In the genomic region with DNA sequence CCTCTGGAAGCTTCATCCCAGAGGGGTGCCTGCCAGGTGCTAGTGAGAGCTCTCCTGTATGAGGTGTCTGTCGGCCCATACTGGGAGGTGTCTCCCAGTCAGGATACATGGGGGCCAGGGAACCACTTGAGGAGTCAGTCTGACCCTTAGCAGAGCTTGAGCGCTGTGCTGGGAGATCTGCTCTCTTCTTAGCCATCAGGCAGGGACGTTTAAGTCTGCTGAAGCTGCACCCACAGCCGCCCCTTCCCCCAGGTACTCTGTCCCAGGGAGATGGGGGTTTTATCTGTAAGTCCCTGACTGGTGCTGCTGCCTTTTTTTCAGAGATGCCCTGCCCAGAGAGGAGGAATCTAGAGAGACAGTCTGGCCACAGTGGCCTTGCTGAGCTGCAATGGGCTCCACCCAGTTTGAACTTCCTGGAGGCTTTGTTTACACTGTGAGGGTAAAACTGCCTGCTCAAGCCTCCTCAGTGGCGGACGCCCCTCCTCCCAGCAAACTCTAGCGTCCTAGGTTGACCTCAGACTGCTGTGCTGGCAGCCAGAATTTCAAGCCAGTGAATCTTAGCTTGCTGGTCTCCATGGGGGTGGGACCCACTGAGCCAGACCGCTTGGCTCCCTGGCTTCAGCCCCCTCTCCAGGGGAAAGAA, we compare ENCODE assay signal across 8 cellular contexts.
DNase-seq lines count a peak whose midpoint lies in the region; ATAC-seq and TF ChIP-seq lines count a peak whose summit lies in the region.
"Not testable (repeated sequence)": the region's sequence is repeated elsewhere in the genome, so short reads cannot be mapped to it uniquely, and the experiment has no call there.

No MANE protein-coding gene starts in this region.

- peaks cover 14% of the 10 kb centered on the region for H3K9me3 Mint-ChIP-seq in activated CD4-positive, alpha-beta T cell treated with anti-CD3 and anti-CD28 coated beads, Interleukin-2, amount 10 ng/mL, durations not matched to agents 7 days and 5 days
- not testable (repeated sequence) for H3K9me3 Mint-ChIP-seq in activated naive CD8-positive, alpha-beta T cell treated with anti-CD3 and anti-CD28 coated beads, Interleukin-2, amount 10 ng/mL, durations not matched to agents 7 days and 5 days; natural killer cell treated with Interleukin-12 subunit alpha and Interleukin-12 subunit beta and Interleukin-15 and Interleukin-18, amount 100 ng/mL, for 72 hours

- H3K4me1 ChIP-seq in DND-41 (ENCODE audit: insufficient read depth, low read length) = peaks cover 14% of the 10 kb centered on the region
- H3K4me1 ChIP-seq in hepatocyte (ENCODE audit: insufficient read depth) = not testable (repeated sequence)

- H3K4me3 ChIP-seq in DND-41 (ENCODE audit: low read depth in 1 of 2, low read length in 2 of 2); hepatocyte: not testable (repeated sequence)

- H3K36me3 ChIP-seq in DND-41 (ENCODE audit: insufficient read depth, low read length); hepatocyte (replicated peaks; ENCODE audit: insufficient read depth, low read depth): not testable (repeated sequence)

- WGBS in hepatocyte (ENCODE audit: low lambda C conversion rate, missing lambda C conversion rate) = 51% methylated on average over 8 of the region's 8 CpGs

- CTCF ChIA-PET in activated CD4-positive, alpha-beta T cell treated with anti-CD3 and anti-CD28 coated beads, Interleukin-2, amount 10 ng/mL, durations not matched to agents 7 days and 5 days (lab: Charles Lee) = interaction anchor here (0.5 to 1.0 kb wide), 2 partner anchors 77 to 92 kb away, joined by 3 read pairs; no protein-coding TSS in a partner anchor

- POLR2A ChIA-PET in activated CD4-positive, alpha-beta T cell treated with anti-CD3 and anti-CD28 coated beads, Interleukin-2, amount 10 ng/mL, durations not matched to agents 7 days and 5 days (lab: Charles Lee) = not testable (repeated sequence)
- POLR2A ChIA-PET in activated naive CD8-positive, alpha-beta T cell treated with anti-CD3 and anti-CD28 coated beads, Interleukin-2, amount 10 ng/mL, durations not matched to agents 7 days and 5 days (lab: Charles Lee) = interaction anchor here (0.7 to 1.5 kb wide), 4 partner anchors 8 to 94 kb away, joined by 3 to 7 read pairs (median 6); a partner anchor contains a TSS

- ATAC-seq in DND-41 (ENCODE audit: insufficient read depth, low read depth) = peak; percentile 74
- ATAC-seq in activated naive CD8-positive, alpha-beta T cell treated with anti-CD3 and anti-CD28 coated beads, Interleukin-2, amount 10 ng/mL, durations not matched to agents 7 days and 5 days (ENCODE audit: low read depth) = peak; percentile 81
- ATAC-seq in natural killer cell treated with Interleukin-12 subunit alpha and Interleukin-12 subunit beta and Interleukin-15 and Interleukin-18, amount 100 ng/mL, for 72 hours = peak; percentile 68 to 69
- not testable (repeated sequence) for ATAC-seq in stimulated activated naive CD8-positive, alpha-beta T cell treated with anti-CD3 and anti-CD28 coated beads, Interleukin-15, Interleukin-2, amounts not matched to agents 100 U/mL and 50 U/mL, for 24 hours

- H2AFZ ChIP-seq in DND-41 (ENCODE audit: low read depth, low read length); hepatocyte: not testable (repeated sequence)

- H3K4me3 Mint-ChIP-seq in activated CD4-positive, alpha-beta T cell treated with anti-CD3 and anti-CD28 coated beads, Interleukin-2, amount 10 ng/mL, durations not matched to agents 7 days and 5 days; activated naive CD8-positive, alpha-beta T cell treated with anti-CD3 and anti-CD28 coated beads, Interleukin-2, amount 10 ng/mL, durations not matched to agents 7 days and 5 days; natural killer cell treated with Interleukin-12 subunit alpha and Interleukin-12 subunit beta and Interleukin-15 and Interleukin-18, amount 100 ng/mL, for 72 hours: not testable (repeated sequence)

- H3K27me3 ChIP-seq in DND-41 (ENCODE audit: insufficient read depth, low read length, poor library complexity); hepatocyte: not testable (repeated sequence)

- H3K4me2 ChIP-seq in DND-41 (ENCODE audit: insufficient read depth, low read length); hepatocyte: not testable (repeated sequence)

- H3K27ac ChIP-seq in DND-41 (ENCODE audit: low read length) = peak overlapping the region; percentile 44; the same call in 1 of the 2 replicates
- H3K27ac ChIP-seq in hepatocyte = not testable (repeated sequence)

- not testable (repeated sequence) for H4K20me1 ChIP-seq in DND-41 (ENCODE audit: insufficient read depth, low read length); hepatocyte (ENCODE audit: insufficient read depth, poor library complexity, severe bottlenecking)

- H3K9ac ChIP-seq in DND-41 (ENCODE audit: low read depth, low read length) = not testable (repeated sequence)

- TF ChIP-seq CTCF in DND-41 (IDR thresholded peaks at IDR 0.05; ENCODE audit: borderline replicate concordance, extremely low read depth, low read length, poor library complexity, severe bottlenecking); hepatocyte (IDR thresholded peaks at IDR 0.05; ENCODE audit: poor library complexity): not testable (repeated sequence)

- H3K79me2 ChIP-seq in DND-41 (ENCODE audit: insufficient read depth, low read length); hepatocyte: not testable (repeated sequence)

- not testable (repeated sequence) for H3K9me2 ChIP-seq in hepatocyte (replicated peaks; ENCODE audit: insufficient read depth)

- not testable (repeated sequence) for H3K27me3 Mint-ChIP-seq in activated CD4-positive, alpha-beta T cell treated with anti-CD3 and anti-CD28 coated beads, Interleukin-2, amount 10 ng/mL, durations not matched to agents 7 days and 5 days; activated naive CD8-positive, alpha-beta T cell treated with anti-CD3 and anti-CD28 coated beads, Interleukin-2, amount 10 ng/mL, durations not matched to agents 7 days and 5 days; natural killer cell treated with Interleukin-12 subunit alpha and Interleukin-12 subunit beta and Interleukin-15 and Interleukin-18, amount 100 ng/mL, for 72 hours

- DNase-seq in DND-41 (peak; percentile 44), NCI-H146 (lab: John Stamatoyannopoulos, UW) (peak; percentile 25), SHP77 (lab: John Stamatoyannopoulos, UW) (peak; percentile 27 to 45), hepatocyte (ENCODE audit: low spot score) (peak; percentile 77)
- peak; percentile 45 for DNase-seq in activated CD4-positive, alpha-beta T cell treated with anti-CD3 and anti-CD28 coated beads, Interleukin-2, amount 10 ng/mL, durations not matched to agents 7 days and 5 days
- peak; percentile 50 for DNase-seq in activated naive CD8-positive, alpha-beta T cell treated with anti-CD3 and anti-CD28 coated beads, Interleukin-2, amount 10 ng/mL, durations not matched to agents 7 days and 5 days
- peak; percentile 68 for DNase-seq in natural killer cell treated with Interleukin-12 subunit alpha and Interleukin-12 subunit beta and Interleukin-15 and Interleukin-18, amount 100 ng/mL, for 72 hours (ENCODE audit: low spot score)
- DNase-seq in stimulated activated naive CD8-positive, alpha-beta T cell treated with anti-CD3 and anti-CD28 coated beads, Interleukin-15, Interleukin-2, amounts not matched to agents 100 U/mL and 50 U/mL, for 24 hours = peak; percentile 9

- peaks cover 15% of the 10 kb centered on the region for H3K36me3 Mint-ChIP-seq in activated CD4-positive, alpha-beta T cell treated with anti-CD3 and anti-CD28 coated beads, Interleukin-2, amount 10 ng/mL, durations not matched to agents 7 days and 5 days (ENCODE audit: low read depth)
- H3K36me3 Mint-ChIP-seq in activated naive CD8-positive, alpha-beta T cell treated with anti-CD3 and anti-CD28 coated beads, Interleukin-2, amount 10 ng/mL, durations not matched to agents 7 days and 5 days; natural killer cell treated with Interleukin-12 subunit alpha and Interleukin-12 subunit beta and Interleukin-15 and Interleukin-18, amount 100 ng/mL, for 72 hours: not testable (repeated sequence)

- H3K27ac Mint-ChIP-seq in activated CD4-positive, alpha-beta T cell treated with anti-CD3 and anti-CD28 coated beads, Interleukin-2, amount 10 ng/mL, durations not matched to agents 7 days and 5 days; natural killer cell treated with Interleukin-12 subunit alpha and Interleukin-12 subunit beta and Interleukin-15 and Interleukin-18, amount 100 ng/mL, for 72 hours: not testable (repeated sequence)
- H3K27ac Mint-ChIP-seq in activated naive CD8-positive, alpha-beta T cell treated with anti-CD3 and anti-CD28 coated beads, Interleukin-2, amount 10 ng/mL, durations not matched to agents 7 days and 5 days = peak overlapping the region; percentile 59

- not testable (repeated sequence) for H3K4me1 Mint-ChIP-seq in activated CD4-positive, alpha-beta T cell treated with anti-CD3 and anti-CD28 coated beads, Interleukin-2, amount 10 ng/mL, durations not matched to agents 7 days and 5 days; activated naive CD8-positive, alpha-beta T cell treated with anti-CD3 and anti-CD28 coated beads, Interleukin-2, amount 10 ng/mL, durations not matched to agents 7 days and 5 days; natural killer cell treated with Interleukin-12 subunit alpha and Interleukin-12 subunit beta and Interleukin-15 and Interleukin-18, amount 100 ng/mL, for 72 hours (ENCODE audit: low read depth in 2 of 2)

- not testable (repeated sequence) for H3K9me3 ChIP-seq in DND-41 (ENCODE audit: insufficient read depth, low read length, severe bottlenecking); hepatocyte (ENCODE audit: low read depth)

Comparison
In these comparisons a context has a peak if more than half of its experiments do, and no peak if none do; other contexts are left out.
1. DNase-seq: peak in every context shown above with its lines; median percentile 77 in hepatocyte; 68 in natural killer cell treated with Interleukin-12 subunit alpha and Interleukin-12 subunit beta and Interleukin-15 and Interleukin-18, amount 100 ng/mL, for 72 hours; 50 in activated naive CD8-positive, alpha-beta T cell treated with anti-CD3 and anti-CD28 coated beads, Interleukin-2, amount 10 ng/mL, durations not matched to agents 7 days and 5 days; 45 in activated CD4-positive, alpha-beta T cell treated with anti-CD3 and anti-CD28 coated beads, Interleukin-2, amount 10 ng/mL, durations not matched to agents 7 days and 5 days; 44 in DND-41; 36 in SHP77; 25 in NCI-H146; 9 in stimulated activated naive CD8-positive, alpha-beta T cell treated with anti-CD3 and anti-CD28 coated beads, Interleukin-15, Interleukin-2, amounts not matched to agents 100 U/mL and 50 U/mL, for 24 hours.